In genomic region chr17:7932949-7933348, GRCh38 we compare ENCODE assay signal across 8 cellular contexts. TPM values are rescaled to one million over a fixed set of nuclear protein-coding genes. Genes with fewer than 3 reads are reported as not detected.
DNase-seq lines count a peak whose midpoint lies in the region; ATAC-seq and TF ChIP-seq lines count a peak whose summit lies in the region.

No MANE protein-coding gene starts in this region.

- 14 to 27% (median 15%) methylated on average over 16 of the region's 16 CpGs for WGBS in heart left ventricle, 4 donors

- H3K36me3 Mint-ChIP-seq in activated naive CD8-positive, alpha-beta T cell treated with anti-CD3 and anti-CD28 coated beads, Interleukin-2, amount 10 ng/mL, durations not matched to agents 7 days and 5 days: peaks cover 22% of the 10 kb centered on the region

- ATAC-seq in heart left ventricle: peak in 1 of 4 donors; percentile 4
- ATAC-seq in Right ventricle myocardium inferior: no peak
- no peak for ATAC-seq in activated naive CD8-positive, alpha-beta T cell treated with anti-CD3 and anti-CD28 coated beads, Interleukin-2, amount 10 ng/mL, durations not matched to agents 7 days and 5 days (ENCODE audit: low read depth)
- ATAC-seq in GM18519 (IDR thresholded peaks at IDR 0.05; ENCODE audit: low FRiP score, unreplicated experiment): no peak

- no peaks in the 10 kb centered on the region for H3K27me3 Mint-ChIP-seq in activated naive CD8-positive, alpha-beta T cell treated with anti-CD3 and anti-CD28 coated beads, Interleukin-2, amount 10 ng/mL, durations not matched to agents 7 days and 5 days

- H3K9ac ChIP-seq in iPS-18a (ENCODE audit: low read length): peak overlapping the region; percentile 48
- H3K9ac ChIP-seq in skeletal muscle satellite cell (ENCODE audit: low read depth, low read length): peak overlapping the region; percentile 89

- no peak for TF ChIP-seq POLR2A in heart left ventricle (IDR thresholded peaks at IDR 0.05)

- H3K4me3 ChIP-seq in heart left ventricle: peak overlapping the region; percentile 65 to 97 (median 80)
- H3K4me3 ChIP-seq in iPS-18a (ENCODE audit: low read length): peak overlapping the region; percentile 75
- H3K4me3 ChIP-seq in skeletal muscle satellite cell (ENCODE audit: low read length): peak overlapping the region; percentile 83

- H3K4me3 Mint-ChIP-seq in activated naive CD8-positive, alpha-beta T cell treated with anti-CD3 and anti-CD28 coated beads, Interleukin-2, amount 10 ng/mL, durations not matched to agents 7 days and 5 days: peak overlapping the region; percentile 99

- H3K27me3 ChIP-seq in heart left ventricle (no peaks in the 10 kb centered on the region), iPS-18a (ENCODE audit: control insufficient read depth, insufficient read depth, low read length) (peaks cover 30% of the 10 kb centered on the region), skeletal muscle satellite cell (ENCODE audit: control insufficient read depth, insufficient read depth, low read length) (no peaks in the 10 kb centered on the region)

- no peaks in the 10 kb centered on the region for H3K9me3 Mint-ChIP-seq in activated naive CD8-positive, alpha-beta T cell treated with anti-CD3 and anti-CD28 coated beads, Interleukin-2, amount 10 ng/mL, durations not matched to agents 7 days and 5 days

- H3K27ac ChIP-seq in heart left ventricle (peak overlapping the region in 7 of 12 donors; percentile 23 to 88 (median 81)), iPS-18a (ENCODE audit: low read length) (no peak overlapping the region)

- H3K36me3 ChIP-seq in heart left ventricle (peaks cover 0 to 40% (median 29%) of the 10 kb centered on the region in 9 donors), iPS-18a (ENCODE audit: control insufficient read depth, low read depth, low read length) (no peaks in the 10 kb centered on the region), skeletal muscle satellite cell (ENCODE audit: insufficient read depth, low read length) (peaks cover 29% of the 10 kb centered on the region)

- no peak for TF ChIP-seq CTCF in heart left ventricle (IDR thresholded peaks at IDR 0.05)

- H3K9me3 ChIP-seq in heart left ventricle (no peaks in the 10 kb centered on the region), iPS-18a (ENCODE audit: control insufficient read depth, low read depth, low read length) (no peaks in the 10 kb centered on the region), skeletal muscle satellite cell (replicated peaks; ENCODE audit: low read length) (no peaks in the 10 kb centered on the region)

- intact Hi-C loops in heart left ventricle (cut with DNase I) (loop anchor here in 3 of 10 donors (2.0 to 5.0 kb wide), 4 partner anchors 44 to 59 kb away; partner anchors contain the start of gene CHD3 (in 2 of the 3)), Right ventricle myocardium inferior (cut with DNase I) (loop anchor here (5.0 kb wide), 1 partner anchor 76 kb away; the partner anchor contains the start of genes CYB5D1, NAA38 and TMEM88)

- H3K27ac Mint-ChIP-seq in activated naive CD8-positive, alpha-beta T cell treated with anti-CD3 and anti-CD28 coated beads, Interleukin-2, amount 10 ng/mL, durations not matched to agents 7 days and 5 days: peak overlapping the region; percentile 98

- H3K4me2 ChIP-seq in skeletal muscle satellite cell (ENCODE audit: low read length): peak overlapping the region; percentile 92

- DNase-seq in heart left ventricle: peak in 2 of 5 donors; percentile 36 to 46
- DNase-seq in Right ventricle myocardium inferior (ENCODE audit: missing footprints): no peak
- peak; percentile 11 for DNase-seq in NCI-H748 treated with DMSO at 0.1 percent for 48 hours (lab: John Stamatoyannopoulos, UW)
- DNase-seq in activated naive CD8-positive, alpha-beta T cell treated with anti-CD3 and anti-CD28 coated beads, Interleukin-2, amount 10 ng/mL, durations not matched to agents 7 days and 5 days: no peak
- no peak for DNase-seq in NCI-H187 treated with DMSO at 0.1 percent for 48 hours (lab: John Stamatoyannopoulos, UW)

- peaks cover 37% of the 10 kb centered on the region for H3K4me1 Mint-ChIP-seq in activated naive CD8-positive, alpha-beta T cell treated with anti-CD3 and anti-CD28 coated beads, Interleukin-2, amount 10 ng/mL, durations not matched to agents 7 days and 5 days

- POLR2A ChIA-PET in activated naive CD8-positive, alpha-beta T cell treated with anti-CD3 and anti-CD28 coated beads, Interleukin-2, amount 10 ng/mL, durations not matched to agents 7 days and 5 days (lab: Charles Lee): interaction anchor here (0.5 to 4.5 kb wide), 11 partner anchors 7 to 1010 kb away, joined by 3 to 51 read pairs (median 9); partner anchors contain the start of gene RNF227

- H3K4me1 ChIP-seq in heart left ventricle (peaks cover 2 to 30% (median 19%) of the 10 kb centered on the region in 12 donors), iPS-18a (ENCODE audit: control insufficient read depth, low read depth, low read length) (peaks cover 10% of the 10 kb centered on the region), skeletal muscle satellite cell (ENCODE audit: control insufficient read depth, insufficient read depth, low read length) (peaks cover 21% of the 10 kb centered on the region)

RNA-seq across cellular contexts. Expression of gene CNTROB, which starts 0.9 kb away (rescaled TPM):
- total RNA-seq in heart left ventricle (10 to 100 TPM in 4 of 9 donors, 1 to 10 TPM in 5; 7.9 to 19.2 (median 9.7) TPM), Right ventricle myocardium inferior (9.6 TPM)
- polyA plus RNA-seq in heart left ventricle: 10 to 100 TPM; 11.2 to 15.4 TPM
- total RNA-seq in activated naive CD8-positive, alpha-beta T cell treated with anti-CD3 and anti-CD28 coated beads, Interleukin-2, amount 10 ng/mL, durations not matched to agents 7 days and 5 days: 10 to 100 TPM; 57.3 to 62.7 TPM
- 20.3 and 22.3 TPM in 2 replicates for total RNA-seq in skeletal muscle satellite cell (2012; rRNA removed)

RNA-seq across cellular contexts. Expression of gene TRAPPC1, which starts 1.2 kb away (rescaled TPM):
- total RNA-seq in heart left ventricle: 100 to 1,000 TPM in 6 of 9 donors, 10 to 100 TPM in 3; 60.8 to 170 (median 125) TPM
- 100 to 1,000 TPM; 136 to 156 TPM for polyA plus RNA-seq in heart left ventricle
- 118 TPM for total RNA-seq in Right ventricle myocardium inferior
- 100 to 1,000 TPM; 222 to 237 TPM for total RNA-seq in activated naive CD8-positive, alpha-beta T cell treated with anti-CD3 and anti-CD28 coated beads, Interleukin-2, amount 10 ng/mL, durations not matched to agents 7 days and 5 days
- total RNA-seq in skeletal muscle satellite cell (2012; rRNA removed): 48.3 and 51.7 TPM in 2 replicates

RNA-seq across cellular contexts. Expression of gene KCNAB3, which starts 3.3 kb away (rescaled TPM):
- total RNA-seq in heart left ventricle: 1 to 10 TPM in 2 of 9 donors, under 1 TPM in 5, not detected in 2; 0.19 to 1.7 (median 0.38) TPM
- polyA plus RNA-seq in heart left ventricle: under 1 TPM; 0.22 to 0.88 TPM
- total RNA-seq in Right ventricle myocardium inferior: 0.32 TPM
- total RNA-seq in activated naive CD8-positive, alpha-beta T cell treated with anti-CD3 and anti-CD28 coated beads, Interleukin-2, amount 10 ng/mL, durations not matched to agents 7 days and 5 days: 10 to 100 TPM; 10.6 to 12.5 TPM
- 0.22 and 0.25 TPM in 2 replicates for total RNA-seq in skeletal muscle satellite cell (2012; rRNA removed)

RNA-seq across cellular contexts. Expression of gene RNF227, which starts 16.9 kb away (rescaled TPM):
- total RNA-seq in heart left ventricle: 1 to 10 TPM in 5 of 9 donors, under 1 TPM in 4; 0.51 to 4.9 (median 1.1) TPM
- under 1 TPM; 0.79 to 0.88 TPM for polyA plus RNA-seq in heart left ventricle
- total RNA-seq in Right ventricle myocardium inferior: 0.70 TPM
- 1 to 10 TPM; 4.5 to 5.5 TPM for total RNA-seq in activated naive CD8-positive, alpha-beta T cell treated with anti-CD3 and anti-CD28 coated beads, Interleukin-2, amount 10 ng/mL, durations not matched to agents 7 days and 5 days
- total RNA-seq in skeletal muscle satellite cell (2012; rRNA removed): 1.7 and 6.1 TPM in 2 replicates

RNA-seq across cellular contexts. Expression of gene CHD3, which starts 44.4 kb away (rescaled TPM):
- total RNA-seq in heart left ventricle (10 to 100 TPM in 6 of 9 donors, 1 to 10 TPM in 3; 6.7 to 30.6 (median 13.6) TPM), Right ventricle myocardium inferior (18.0 TPM)
- 10 to 100 TPM; 17.5 to 17.9 TPM for polyA plus RNA-seq in heart left ventricle
- 100 to 1,000 TPM; 194 to 199 TPM for total RNA-seq in activated naive CD8-positive, alpha-beta T cell treated with anti-CD3 and anti-CD28 coated beads, Interleukin-2, amount 10 ng/mL, durations not matched to agents 7 days and 5 days
- 35.0 and 38.2 TPM in 2 replicates for total RNA-seq in skeletal muscle satellite cell (2012; rRNA removed)
